In the genomic region with DNA sequence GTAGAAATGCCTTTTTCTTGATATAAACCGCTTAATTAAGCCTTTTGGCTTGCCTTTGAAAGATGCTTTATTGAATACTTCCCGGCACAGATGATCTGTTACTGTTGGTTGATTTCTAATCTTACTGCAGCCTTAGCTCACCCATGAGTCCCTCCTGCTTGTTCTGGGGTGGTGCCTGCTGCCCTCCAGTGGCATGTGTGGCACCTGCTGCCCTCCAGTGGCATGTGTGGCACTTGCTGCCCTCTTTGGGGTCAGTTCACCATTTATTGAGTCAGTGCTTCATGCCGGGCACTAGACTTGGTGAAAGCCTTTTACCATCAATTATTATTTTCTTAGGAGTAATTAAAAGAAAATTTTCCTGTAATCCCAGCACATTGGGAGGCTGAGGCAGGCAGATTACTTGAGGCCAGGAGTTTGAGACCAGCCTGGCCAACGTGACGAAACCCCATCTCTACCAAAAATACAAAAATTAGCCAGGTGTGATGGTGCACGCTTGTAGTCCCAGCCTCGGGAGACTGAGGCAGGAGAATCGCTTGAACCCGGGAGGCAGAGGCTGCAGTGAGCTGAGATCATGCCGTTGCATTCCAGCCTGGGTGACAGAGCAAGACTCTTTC, we compare ENCODE assay signal across 8 cellular contexts. TPM values are rescaled to one million over a fixed set of nuclear protein-coding genes. Genes with fewer than 3 reads are reported as not detected.
DNase-seq lines count a peak whose midpoint lies in the region; ATAC-seq, FAIRE-seq and TF ChIP-seq lines count a peak whose summit lies in the region.

No MANE protein-coding gene starts in this region.

- TF ChIP-seq POLR2A in HepG2 (IDR thresholded peaks at IDR 0.05; ENCODE audit: insufficient read depth in 1 of 2, low read depth in 2 of 2, low read length in 2 of 2) = no peak

- no peak overlapping the region for H2AFZ ChIP-seq in HepG2 (ENCODE audit: low read length)

- in situ Hi-C loops in HepG2 (cut with HindIII; ENCODE audit: extremely low pct_ligation_motif_present, low pct_unique_long_range_greater_than_20kb) = no loop called here

- TF ChIP-seq CTCF in GM12875 (IDR thresholded peaks at IDR 0.05; ENCODE audit: borderline replicate concordance, insufficient read depth, low read depth, low read length) (peak; percentile 90), HepG2 (CRISPR knock-in tag; IDR thresholded peaks at IDR 0.05) (peak; percentile 92)

- H3K9ac ChIP-seq in HepG2 (ENCODE audit: insufficient read depth, low read depth, low read length) = no peak overlapping the region

- H3K27ac ChIP-seq in HepG2 (ENCODE audit: extremely low read length, insufficient read depth, low read length) = no peak overlapping the region

- no peaks in the 10 kb centered on the region for H3K79me2 ChIP-seq in HepG2 (ENCODE audit: insufficient read depth, low read length)

- H3K4me3 ChIP-seq in GM12875 (ENCODE audit: low read depth, low read length) (no peak overlapping the region), HepG2 (replicated peaks in 1 of 3; ENCODE audit: insufficient read depth in 1 of 3, low read depth in 2 of 3, low read length in 3 of 3) (no peak overlapping the region)

- no peaks in the 10 kb centered on the region for H3K9me3 ChIP-seq in HepG2 (ENCODE audit: low read length)

- H3K4me1 ChIP-seq in HepG2 (ENCODE audit: insufficient read depth, low read length) = peaks cover 5% of the 10 kb centered on the region

- intact Hi-C loops in HepG2 (cut with micrococcal nuclease; ENCODE audit: unreplicated experiment) = loop anchor here (1.0 kb wide), 1 partner anchor 179 kb away; no protein-coding TSS in a partner anchor

- ATAC-seq in HepG2 (peak; percentile 91), HG02610 (IDR thresholded peaks at IDR 0.05; ENCODE audit: unreplicated experiment) (no peak)

- WGBS in HepG2 (ENCODE audit: low lambda C conversion rate) = 69% methylated on average over 10 of the region's 10 CpGs

- DNase-seq in 8988T = peak; percentile 48
- DNase-seq in NCI-H2196 treated with DMSO at 0.1 percent for 48 hours (lab: John Stamatoyannopoulos, UW; ENCODE audit: unreplicated experiment) = peak; percentile 20
- DNase-seq in activated CD4-positive, alpha-beta T cell treated with anti-CD3 and anti-CD28 coated beads for 24 hours (ENCODE audit: low read depth in 2 of 2) = peak; percentile 42 to 46
- peak; percentile 58 to 92 for DNase-seq in cerebellar nuclear complex (lab: John Stamatoyannopoulos, UW)
- peak; percentile 59 for DNase-seq in HepG2 (ENCODE audit: low spot score)
- DNase-seq in stimulated activated CD4-positive, alpha-beta T cell treated with anti-CD3 and anti-CD28 coated beads, TNF-alpha, amount 100 ng/mL, for 1 hour (ENCODE audit: low read depth in 3 of 3, low spot score in 1 of 3) = peak; percentile 55 to 63 (median 61)

- no peaks in the 10 kb centered on the region for H3K27me3 ChIP-seq in HepG2 (ENCODE audit: control insufficient read depth in 1 of 2, insufficient read depth in 2 of 2, low read length in 2 of 2)

- no peak for TF ChIP-seq EP300 in HepG2 (IDR thresholded peaks at IDR 0.05; ENCODE audit: low read depth in 2 of 2, low read length in 2 of 2)
- no peak for TF ChIP-seq EP300 in HepG2 (CRISPR knock-in tag; IDR thresholded peaks at IDR 0.05; ENCODE audit: borderline replicate concordance)

- no peak overlapping the region for H3K4me2 ChIP-seq in HepG2 (ENCODE audit: low read depth, low read length)

- CTCF ChIA-PET in HepG2 (lab: Yijun Ruan, JAX; ENCODE audit: low intra/inter-chr PET ratio, low total read pairs) = interaction anchor here (0.6 to 2.3 kb wide), 4 partner anchors 9 to 179 kb away, joined by 3 to 29 read pairs (median 3); no protein-coding TSS in a partner anchor

- no TSS peak for BruUV-seq in HepG2 (replicated peaks; lab: Mats Ljungman, UMichigan)

- peak; percentile 67 for FAIRE-seq in HepG2 (lab: Jason Lieb, UNC)

- no peaks in the 10 kb centered on the region for H4K20me1 ChIP-seq in HepG2 (ENCODE audit: insufficient read depth, low read length)

- H3K36me3 ChIP-seq in HepG2 (replicated peaks in 1 of 2; ENCODE audit: control insufficient read depth in 1 of 2, insufficient read depth in 2 of 2, low read length in 2 of 2) = no peaks in the 10 kb centered on the region

- POLR2A ChIA-PET in HepG2 (lab: Yijun Ruan, JAX) = interaction anchor here (0.8 to 1.0 kb wide), 2 partner anchors 144 to 145 kb away, joined by 3 to 4 read pairs; no protein-coding TSS in a partner anchor

- peak; percentile 87 for TF ChIP-seq RAD21 in HepG2 (CRISPR knock-in tag; IDR thresholded peaks at IDR 0.05)

TF ChIP-seq in HepG2, 621 proteins besides CTCF, POLR2A, EP300 and RAD21 (continues in another document):
- TF ChIP-seq ZNF30 (CRISPR knock-in tag; IDR thresholded peaks at IDR 0.05) = no peak
- TF ChIP-seq MZF1 (CRISPR knock-in tag; IDR thresholded peaks at IDR 0.05; ENCODE audit: borderline replicate concordance) = no peak
- TF ChIP-seq GATAD2A (CRISPR knock-in tag; IDR thresholded peaks at IDR 0.05) = peak; percentile 31; the same call in 1 of the 2 replicates
- TF ChIP-seq, protein P1, sequence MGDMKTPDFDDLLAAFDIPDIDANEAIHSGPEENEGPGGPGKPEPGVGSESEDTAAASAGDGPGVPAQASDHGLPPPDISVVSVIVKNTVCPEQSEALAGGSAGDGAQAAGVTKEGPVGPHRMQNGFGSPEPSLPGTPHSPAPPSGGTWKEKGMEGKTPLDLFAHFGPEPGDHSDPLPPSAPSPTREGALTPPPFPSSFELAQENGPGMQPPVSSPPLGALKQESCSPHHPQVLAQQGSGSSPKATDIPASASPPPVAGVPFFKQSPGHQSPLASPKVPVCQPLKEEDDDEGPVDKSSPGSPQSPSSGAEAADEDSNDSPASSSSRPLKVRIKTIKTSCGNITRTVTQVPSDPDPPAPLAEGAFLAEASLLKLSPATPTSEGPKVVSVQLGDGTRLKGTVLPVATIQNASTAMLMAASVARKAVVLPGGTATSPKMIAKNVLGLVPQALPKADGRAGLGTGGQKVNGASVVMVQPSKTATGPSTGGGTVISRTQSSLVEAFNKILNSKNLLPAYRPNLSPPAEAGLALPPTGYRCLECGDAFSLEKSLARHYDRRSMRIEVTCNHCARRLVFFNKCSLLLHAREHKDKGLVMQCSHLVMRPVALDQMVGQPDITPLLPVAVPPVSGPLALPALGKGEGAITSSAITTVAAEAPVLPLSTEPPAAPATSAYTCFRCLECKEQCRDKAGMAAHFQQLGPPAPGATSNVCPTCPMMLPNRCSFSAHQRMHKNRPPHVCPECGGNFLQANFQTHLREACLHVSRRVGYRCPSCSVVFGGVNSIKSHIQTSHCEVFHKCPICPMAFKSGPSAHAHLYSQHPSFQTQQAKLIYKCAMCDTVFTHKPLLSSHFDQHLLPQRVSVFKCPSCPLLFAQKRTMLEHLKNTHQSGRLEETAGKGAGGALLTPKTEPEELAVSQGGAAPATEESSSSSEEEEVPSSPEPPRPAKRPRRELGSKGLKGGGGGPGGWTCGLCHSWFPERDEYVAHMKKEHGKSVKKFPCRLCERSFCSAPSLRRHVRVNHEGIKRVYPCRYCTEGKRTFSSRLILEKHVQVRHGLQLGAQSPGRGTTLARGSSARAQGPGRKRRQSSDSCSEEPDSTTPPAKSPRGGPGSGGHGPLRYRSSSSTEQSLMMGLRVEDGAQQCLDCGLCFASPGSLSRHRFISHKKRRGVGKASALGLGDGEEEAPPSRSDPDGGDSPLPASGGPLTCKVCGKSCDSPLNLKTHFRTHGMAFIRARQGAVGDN (CRISPR knock-in tag; IDR thresholded peaks at IDR 0.05) = peak; percentile 15; the same call in 1 of the 2 replicates
- no peak for TF ChIP-seq ZNF660 (CRISPR knock-in tag; IDR thresholded peaks at IDR 0.05; ENCODE audit: borderline replicate concordance, low read depth)
- TF ChIP-seq SMC3 (IDR thresholded peaks at IDR 0.05; ENCODE audit: low read length) = peak; percentile 69
- TF ChIP-seq STAG1 (CRISPR knock-in tag; IDR thresholded peaks at IDR 0.05) = peak; percentile 96
- TF ChIP-seq, protein P2, sequence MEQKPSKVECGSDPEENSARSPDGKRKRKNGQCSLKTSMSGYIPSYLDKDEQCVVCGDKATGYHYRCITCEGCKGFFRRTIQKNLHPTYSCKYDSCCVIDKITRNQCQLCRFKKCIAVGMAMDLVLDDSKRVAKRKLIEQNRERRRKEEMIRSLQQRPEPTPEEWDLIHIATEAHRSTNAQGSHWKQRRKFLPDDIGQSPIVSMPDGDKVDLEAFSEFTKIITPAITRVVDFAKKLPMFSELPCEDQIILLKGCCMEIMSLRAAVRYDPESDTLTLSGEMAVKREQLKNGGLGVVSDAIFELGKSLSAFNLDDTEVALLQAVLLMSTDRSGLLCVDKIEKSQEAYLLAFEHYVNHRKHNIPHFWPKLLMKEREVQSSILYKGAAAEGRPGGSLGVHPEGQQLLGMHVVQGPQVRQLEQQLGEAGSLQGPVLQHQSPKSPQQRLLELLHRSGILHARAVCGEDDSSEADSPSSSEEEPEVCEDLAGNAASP (CRISPR knock-in tag; IDR thresholded peaks at IDR 0.05; ENCODE audit: borderline replicate concordance) = 0 out of 2 replicates have a peak, but pooled peaks have one; percentile 42
- 0 out of 2 replicates have a peak, but pooled peaks have one; percentile 77 for TF ChIP-seq HNRNPL (IDR thresholded peaks at IDR 0.05; ENCODE audit: low read depth, low read length)
- TF ChIP-seq HHEX (CRISPR knock-in tag; IDR thresholded peaks at IDR 0.05) = no peak

RNA-seq across cellular contexts. Expression of a gene that starts 54.3 kb away (rescaled TPM):
- 9.2 and 10.0 TPM in 2 replicates for total RNA-seq in HepG2 (2016; rRNA removed; fragmentation: Illumina TruSeq; extraction: Trizol)
- total RNA-seq in HepG2 (2016; cell fraction: cytosol; rRNA removed; fragmentation: Illumina TruSeq; extraction: Trizol; ENCODE audit: low read depth) = 28.7 and 30.2 TPM in 2 replicates
- 7.9 and 11.7 TPM in 2 replicates for total RNA-seq in HepG2 (2016; cell fraction: insoluble cytoplasmic fraction; rRNA removed; fragmentation: Illumina TruSeq; extraction: Trizol)
- total RNA-seq in HepG2 (2016; cell fraction: membrane; rRNA removed; fragmentation: Illumina TruSeq; extraction: Trizol) = 20.0 and 20.9 TPM in 2 replicates
- total RNA-seq in HepG2 (2016; cell fraction: nucleus; rRNA removed; fragmentation: Illumina TruSeq; extraction: Trizol) = 8.5 and 10.4 TPM in 2 replicates
- 6.6 and 7.1 TPM in 2 replicates for polyA plus RNA-seq in HepG2 (2011; rRNA removed)
- polyA plus RNA-seq in HepG2 (2011; cell fraction: cytosol; rRNA removed) = 4.2 and 4.4 TPM in 2 replicates
- polyA plus RNA-seq in HepG2 (2011; cell fraction: nucleus; rRNA removed) = 22.2 and 26.9 TPM in 2 replicates
- 5.3 and 7.8 TPM in 2 replicates for polyA plus RNA-seq in HepG2 (2012)
- 5.5 and 7.0 TPM in 2 replicates for polyA plus RNA-seq in HepG2 (2016; cell fraction: cytosol; fragmentation: Illumina TruSeq; extraction: Trizol; ENCODE audit: low read depth)
- 6.8 and 8.6 TPM in 2 replicates for polyA plus RNA-seq in HepG2 (2016; cell fraction: insoluble cytoplasmic fraction; fragmentation: Illumina TruSeq; extraction: Trizol; ENCODE audit: low read depth)
- polyA plus RNA-seq in HepG2 (2016; cell fraction: membrane; fragmentation: Illumina TruSeq; extraction: Trizol; ENCODE audit: low read depth) = 6.8 and 9.8 TPM in 2 replicates
- 23.5 and 27.1 TPM in 2 replicates for polyA plus RNA-seq in HepG2 (2016; cell fraction: nucleus; fragmentation: Illumina TruSeq; extraction: Trizol; ENCODE audit: insufficient read depth, low read depth)
- polyA minus RNA-seq in HepG2 (2011; rRNA and poly(A)+ RNA removed; ENCODE audit: low replicate concordance) = 15.4 and 123 TPM in 2 replicates
- polyA minus RNA-seq in HepG2 (2011; cell fraction: cytosol; rRNA and poly(A)+ RNA removed) = 7.9 and 8.5 TPM in 2 replicates
- 16.2 and 17.0 TPM in 2 replicates for polyA minus RNA-seq in HepG2 (2011; cell fraction: nucleus; rRNA and poly(A)+ RNA removed)

Comparison
In these comparisons a context has a peak if more than half of its experiments do, and no peak if none do; other contexts are left out.
1. DNase-seq: peak in every context shown above with its lines; median percentile 75 in cerebellar nuclear complex; 61 in stimulated activated CD4-positive, alpha-beta T cell treated with anti-CD3 and anti-CD28 coated beads, TNF-alpha, amount 100 ng/mL, for 1 hour; 59 in HepG2; 48 in 8988T; 44 in activated CD4-positive, alpha-beta T cell treated with anti-CD3 and anti-CD28 coated beads for 24 hours; 20 in NCI-H2196 treated with DMSO at 0.1 percent for 48 hours.